Comparison of ENCODE assay signal across 1 cellular context in the genomic region with DNA sequence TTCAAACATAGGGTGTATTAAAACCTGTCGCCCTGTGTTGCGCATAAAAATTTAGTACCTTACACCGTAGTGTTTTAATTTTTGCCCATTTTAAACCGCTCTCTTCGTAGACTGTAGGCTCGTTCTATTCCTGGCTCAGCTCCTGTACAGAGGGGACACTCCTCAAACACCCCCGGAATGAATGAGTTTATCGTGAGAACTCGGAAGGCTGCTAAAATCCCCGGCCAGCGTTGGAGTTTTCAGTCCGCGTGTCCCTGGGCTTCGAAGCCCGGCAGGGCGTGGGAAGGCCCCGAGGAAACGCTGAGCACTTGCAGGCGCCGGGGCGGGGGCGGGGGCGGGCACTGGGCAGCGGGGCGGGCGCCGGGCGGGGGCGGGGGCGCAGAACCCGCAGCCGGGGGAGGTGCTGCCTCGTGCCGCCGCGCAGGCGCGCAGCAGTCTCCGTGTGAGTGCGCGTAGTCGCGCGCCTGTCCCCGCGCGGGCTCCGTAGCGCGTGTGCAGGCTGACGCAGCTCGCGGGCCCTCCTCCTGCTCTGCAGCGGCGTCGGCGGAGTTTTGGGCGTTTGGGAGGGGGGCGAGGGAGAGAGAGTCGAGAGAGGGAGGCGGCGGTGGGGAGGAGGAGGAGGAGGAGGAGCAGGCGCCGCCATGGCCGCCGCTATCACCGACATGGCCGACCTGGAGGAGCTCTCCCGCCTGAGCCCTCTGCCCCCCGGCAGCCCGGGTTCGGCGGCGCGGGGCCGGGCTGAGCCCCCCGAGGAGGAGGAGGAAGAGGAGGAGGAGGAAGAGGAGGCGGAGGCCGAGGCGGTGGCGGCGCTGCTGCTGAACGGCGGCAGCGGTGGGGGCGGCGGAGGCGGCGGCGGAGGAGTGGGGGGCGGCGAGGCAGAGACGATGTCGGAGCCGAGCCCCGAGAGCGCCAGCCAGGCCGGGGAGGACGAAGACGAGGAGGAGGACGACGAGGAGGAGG.
TF ChIP-seq lines count a peak whose summit lies in the region.

A gene with protein sequence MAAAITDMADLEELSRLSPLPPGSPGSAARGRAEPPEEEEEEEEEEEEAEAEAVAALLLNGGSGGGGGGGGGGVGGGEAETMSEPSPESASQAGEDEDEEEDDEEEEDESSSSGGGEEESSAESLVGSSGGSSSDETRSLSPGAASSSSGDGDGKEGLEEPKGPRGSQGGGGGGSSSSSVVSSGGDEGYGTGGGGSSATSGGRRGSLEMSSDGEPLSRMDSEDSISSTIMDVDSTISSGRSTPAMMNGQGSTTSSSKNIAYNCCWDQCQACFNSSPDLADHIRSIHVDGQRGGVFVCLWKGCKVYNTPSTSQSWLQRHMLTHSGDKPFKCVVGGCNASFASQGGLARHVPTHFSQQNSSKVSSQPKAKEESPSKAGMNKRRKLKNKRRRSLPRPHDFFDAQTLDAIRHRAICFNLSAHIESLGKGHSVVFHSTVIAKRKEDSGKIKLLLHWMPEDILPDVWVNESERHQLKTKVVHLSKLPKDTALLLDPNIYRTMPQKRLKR (plus strand): TSS at position 434 of the 960 bp plus-strand sequence. CDS start 208 bp downstream, at position 642.

TF ChIP-seq in GM12878, 131 proteins besides CTCF, POLR2A, EP300 and RAD21 (continued from another document):
- peak; percentile 91; the same call in 1 of the 2 replicates for TF ChIP-seq NFXL1 (IDR thresholded peaks at IDR 0.05; ENCODE audit: borderline replicate concordance)
- TF ChIP-seq LARP7 (IDR thresholded peaks at IDR 0.05), result peak; percentile 51
- TF ChIP-seq TCF12 (IDR thresholded peaks at IDR 0.05; ENCODE audit: low read depth, low read length), result 0 out of 2 replicates have a peak, but pooled peaks have one; percentile 22
- 0 out of 2 replicates have a peak, but pooled peaks have one; percentile 69 for TF ChIP-seq NBN (IDR thresholded peaks at IDR 0.05)
- TF ChIP-seq, protein P1, sequence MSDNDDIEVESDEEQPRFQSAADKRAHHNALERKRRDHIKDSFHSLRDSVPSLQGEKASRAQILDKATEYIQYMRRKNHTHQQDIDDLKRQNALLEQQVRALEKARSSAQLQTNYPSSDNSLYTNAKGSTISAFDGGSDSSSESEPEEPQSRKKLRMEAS (IDR thresholded peaks at IDR 0.05; ENCODE audit: low read depth, low read length), result peak; percentile 98
- 0 out of 2 replicates have a peak, but pooled peaks have one; percentile 52 for TF ChIP-seq GATAD2B (conservative IDR thresholded peaks at IDR 0.05; ENCODE audit: low read depth)
- TF ChIP-seq, protein P2, sequence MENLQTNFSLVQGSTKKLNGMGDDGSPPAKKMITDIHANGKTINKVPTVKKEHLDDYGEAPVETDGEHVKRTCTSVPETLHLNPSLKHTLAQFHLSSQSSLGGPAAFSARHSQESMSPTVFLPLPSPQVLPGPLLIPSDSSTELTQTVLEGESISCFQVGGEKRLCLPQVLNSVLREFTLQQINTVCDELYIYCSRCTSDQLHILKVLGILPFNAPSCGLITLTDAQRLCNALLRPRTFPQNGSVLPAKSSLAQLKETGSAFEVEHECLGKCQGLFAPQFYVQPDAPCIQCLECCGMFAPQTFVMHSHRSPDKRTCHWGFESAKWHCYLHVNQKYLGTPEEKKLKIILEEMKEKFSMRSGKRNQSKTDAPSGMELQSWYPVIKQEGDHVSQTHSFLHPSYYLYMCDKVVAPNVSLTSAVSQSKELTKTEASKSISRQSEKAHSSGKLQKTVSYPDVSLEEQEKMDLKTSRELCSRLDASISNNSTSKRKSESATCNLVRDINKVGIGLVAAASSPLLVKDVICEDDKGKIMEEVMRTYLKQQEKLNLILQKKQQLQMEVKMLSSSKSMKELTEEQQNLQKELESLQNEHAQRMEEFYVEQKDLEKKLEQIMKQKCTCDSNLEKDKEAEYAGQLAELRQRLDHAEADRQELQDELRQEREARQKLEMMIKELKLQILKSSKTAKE (IDR thresholded peaks at IDR 0.05; ENCODE audit: low read depth, poor library complexity, severe bottlenecking), result peak; percentile 33
- TF ChIP-seq CBFB (IDR thresholded peaks at IDR 0.05; ENCODE audit: low read depth), result no peak; the same call in 1 of the 2 replicates
- TF ChIP-seq, protein P3, sequence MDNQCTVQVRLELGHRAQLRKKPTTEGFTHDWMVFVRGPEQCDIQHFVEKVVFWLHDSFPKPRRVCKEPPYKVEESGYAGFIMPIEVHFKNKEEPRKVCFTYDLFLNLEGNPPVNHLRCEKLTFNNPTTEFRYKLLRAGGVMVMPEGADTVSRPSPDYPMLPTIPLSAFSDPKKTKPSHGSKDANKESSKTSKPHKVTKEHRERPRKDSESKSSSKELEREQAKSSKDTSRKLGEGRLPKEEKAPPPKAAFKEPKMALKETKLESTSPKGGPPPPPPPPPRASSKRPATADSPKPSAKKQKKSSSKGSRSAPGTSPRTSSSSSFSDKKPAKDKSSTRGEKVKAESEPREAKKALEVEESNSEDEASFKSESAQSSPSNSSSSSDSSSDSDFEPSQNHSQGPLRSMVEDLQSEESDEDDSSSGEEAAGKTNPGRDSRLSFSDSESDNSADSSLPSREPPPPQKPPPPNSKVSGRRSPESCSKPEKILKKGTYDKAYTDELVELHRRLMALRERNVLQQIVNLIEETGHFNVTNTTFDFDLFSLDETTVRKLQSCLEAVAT (IDR thresholded peaks at IDR 0.05), result peak; percentile 74
- TF ChIP-seq HDGF (IDR thresholded peaks at IDR 0.05), result peak; percentile 47; the same call in 1 of the 2 replicates
